Comparison of ENCODE assay signal across 18 cellular contexts in the genomic region with DNA sequence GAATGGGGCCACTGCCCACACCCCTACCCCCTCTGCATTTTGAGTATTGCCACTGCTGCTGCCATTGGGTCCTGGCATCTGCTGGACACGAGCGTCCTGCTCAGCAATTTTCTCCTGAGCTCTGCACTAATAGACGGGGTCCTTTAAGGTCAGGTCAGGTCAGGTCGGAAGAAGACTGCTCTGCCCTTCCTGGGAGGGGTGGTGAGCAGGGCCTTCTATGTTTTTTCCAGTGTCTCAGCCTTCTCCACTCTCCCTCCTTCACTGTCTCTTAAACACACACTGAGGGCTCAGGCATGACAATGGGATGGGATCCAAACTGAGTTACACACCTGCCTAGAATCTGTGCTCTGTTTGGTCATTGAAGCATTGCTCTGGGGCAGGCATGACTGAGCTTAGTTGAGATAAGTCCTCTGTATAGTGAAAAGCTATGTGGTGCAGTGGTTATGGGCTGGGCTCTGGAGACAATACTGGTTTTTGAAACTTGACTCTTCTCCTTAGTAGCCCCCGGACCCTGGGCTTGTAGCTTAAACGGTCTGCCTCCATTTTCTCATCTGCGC. TPM values are rescaled to one million over a fixed set of nuclear protein-coding genes. Genes with fewer than 3 reads are reported as not detected.
DNase-seq lines count a peak whose midpoint lies in the region; ATAC-seq, FAIRE-seq and TF ChIP-seq lines count a peak whose summit lies in the region.
"Had no signal": no experiment of that assay in that cellular context is flagged by ENCODE, and none has a peak within 500 bp of the region (broad histone marks: within the 10 kb centered on the region; RNA-seq: fewer than 3 reads in every experiment).

No MANE protein-coding gene starts in this region.

- H3K4me1 ChIP-seq in GM23248 (ENCODE audit: insufficient read depth) (peaks cover 56% of the 10 kb centered on the region), RWPE2 (ENCODE audit: insufficient read depth, poor library complexity, severe bottlenecking) (peaks cover 33% of the 10 kb centered on the region), keratinocyte (ENCODE audit: control insufficient read depth, extremely low read depth, insufficient read depth, low read length) (peaks cover 24% of the 10 kb centered on the region), trophoblast cell (ENCODE audit: control insufficient read depth in 1 of 2, insufficient read depth in 2 of 2, low read length in 2 of 2) (peaks cover 14 to 23% of the 10 kb centered on the region in 2 experiments)
- H3K4me1 ChIP-seq: testis had no signal

- H3K9me2 ChIP-seq in GM23248 (ENCODE audit: insufficient read depth), result no peaks in the 10 kb centered on the region

- DNase-seq in GM23248 (peak; percentile 48), RWPE2 (ENCODE audit: low spot score) (no peak), keratinocyte (ENCODE audit: low read depth, low spot score) (no peak), trophoblast cell (no peak), COLO668 (lab: John Stamatoyannopoulos, UW; ENCODE audit: unreplicated experiment) (no peak), Kasumi-1 (lab: John Stamatoyannopoulos, UW) (no peak), G401 (ENCODE audit: low spot score) (no peak)
- DNase-seq: activated CD4-positive, CD25-positive, alpha-beta regulatory T cell; activated CD8-positive, alpha-beta memory T cell treated with anti-CD3 and anti-CD28 coated beads for 24 hours; activated T-cell treated with anti-CD3 and anti-CD28 coated beads, Interleukin-2, amount 50 U/mL, for 48 hours; CD8-positive, alpha-beta memory T cell; DMS79 treated with DMSO at 0.1 percent for 48 hours; NCI-H1417 treated with DMSO at 0.1 percent for 48 hours; testis had no signal

- no peak overlapping the region for H4K8ac ChIP-seq in trophoblast cell (ENCODE audit: low read depth, low read length)

- no peak overlapping the region for H2BK12ac ChIP-seq in trophoblast cell (ENCODE audit: low read length)

- H3K4me3 ChIP-seq in GM23248 (no peak overlapping the region), RWPE2 (ENCODE audit: severe bottlenecking) (no peak overlapping the region), keratinocyte (ENCODE audit: control insufficient read depth in 2 of 3, extremely low read depth in 1 of 3, insufficient read depth in 2 of 3, low read depth in 1 of 3, low read length in 3 of 3) (no peak overlapping the region), trophoblast cell (ENCODE audit: low read depth, low read length) (no peak overlapping the region)
- H3K4me3 ChIP-seq: ascending aorta, hepatocyte, neural progenitor cell, testis had no signal

- no peak overlapping the region for H4K91ac ChIP-seq in trophoblast cell (ENCODE audit: low read depth, low read length)

- in situ Hi-C loops in GM23248 (cut with MboI), result no loop called here
- in situ Hi-C loops in G401 (cut with HindIII; ENCODE audit: low sequenced_read_pairs), result no loop called here

- H3K27ac ChIP-seq in GM23248, result peak overlapping the region; percentile 2; the same call in 1 of the 2 replicates
- H3K27ac ChIP-seq in RWPE2 (ENCODE audit: poor library complexity, severe bottlenecking), result no peak overlapping the region
- H3K27ac ChIP-seq in keratinocyte (ENCODE audit: control insufficient read depth, insufficient read depth, low read length), result no peak overlapping the region
- no peak overlapping the region for H3K27ac ChIP-seq in trophoblast cell (ENCODE audit: low read depth, low read length)
- H3K27ac ChIP-seq: ascending aorta, hepatocyte, neural progenitor cell, testis had no signal

- H3K79me2 ChIP-seq in GM23248 (ENCODE audit: insufficient read depth), result peaks cover 100% of the 10 kb centered on the region
- H3K79me2 ChIP-seq in keratinocyte (ENCODE audit: control insufficient read depth, insufficient read depth, low read length), result peaks cover 100% of the 10 kb centered on the region
- peaks cover 26% of the 10 kb centered on the region for H3K79me2 ChIP-seq in trophoblast cell (ENCODE audit: control insufficient read depth, insufficient read depth, low read length, poor library complexity)

- dilution Hi-C loops in keratinocyte (cut with MboI; ENCODE audit: extremely low pct_ligation_motif_present, low sequenced_read_pairs), result no loop called here

- H3K9ac ChIP-seq in GM23248 (no peak overlapping the region), keratinocyte (ENCODE audit: control insufficient read depth, extremely low read depth, insufficient read depth, low read length) (no peak overlapping the region), trophoblast cell (ENCODE audit: low read length) (no peak overlapping the region)
- H3K9ac ChIP-seq: neural progenitor cell had no signal

- no peak overlapping the region for H2BK5ac ChIP-seq in trophoblast cell (ENCODE audit: low read depth, low read length, poor library complexity)

- peaks cover 3% of the 10 kb centered on the region for H3K9me1 ChIP-seq in keratinocyte (ENCODE audit: control insufficient read depth, extremely low read depth, insufficient read depth, low read length)

- no peak overlapping the region for H3K18ac ChIP-seq in trophoblast cell (ENCODE audit: low read length)

- ATAC-seq in RWPE2 (ENCODE audit: low read depth), result peak; percentile 35; the same call in 1 of the 3 replicates

- FAIRE-seq in keratinocyte (lab: Jason Lieb, UNC), result peak; percentile 85
- FAIRE-seq: islet of Langerhans had no signal

- 93 to 94% methylated on average over 7 of the region's 7 CpGs for WGBS in GM23248 (ENCODE audit: low coverage in 1 of 2, low lambda C conversion rate in 2 of 2, missing lambda C conversion rate in 2 of 2), 2 experiments
- WGBS in trophoblast cell (ENCODE audit: extremely low coverage, insufficient coverage, insufficient read length), result no CpG with 5 or more reads among the region's 7 CpGs

- H4K20me1 ChIP-seq in GM23248 (ENCODE audit: insufficient read depth), result peaks cover 34% of the 10 kb centered on the region
- H4K20me1 ChIP-seq in keratinocyte (ENCODE audit: control insufficient read depth, extremely low read depth, insufficient read depth, low read length), result peaks cover 30% of the 10 kb centered on the region

- no peak overlapping the region for H3K14ac ChIP-seq in trophoblast cell (ENCODE audit: low read length)

- TF ChIP-seq CTCF in RWPE2 (IDR thresholded peaks at IDR 0.05; ENCODE audit: poor library complexity, severe bottlenecking), result no peak
- no peak for TF ChIP-seq CTCF in keratinocyte (optimal IDR thresholded peaks at IDR 0.05 in 1 of 3, IDR thresholded peaks at IDR 0.05 in 1 of 3, conservative IDR thresholded peaks at IDR 0.05 in 1 of 3; ENCODE audit: extremely low read depth in 1 of 3, insufficient read depth in 2 of 3, low read length in 3 of 3)

- H3K79me1 ChIP-seq in trophoblast cell (ENCODE audit: low read length), result peaks cover under 1% of the 10 kb centered on the region

- H3K27me3 ChIP-seq in GM23248 (replicated peaks; ENCODE audit: insufficient read depth) (no peaks in the 10 kb centered on the region), RWPE2 (ENCODE audit: insufficient read depth, poor library complexity, severe bottlenecking) (no peaks in the 10 kb centered on the region), keratinocyte (ENCODE audit: control insufficient read depth, extremely low read depth, insufficient read depth, low read length) (no peaks in the 10 kb centered on the region), trophoblast cell (ENCODE audit: insufficient read depth, low read length) (no peaks in the 10 kb centered on the region)
- H3K27me3 ChIP-seq: ascending aorta, hepatocyte, neural progenitor cell, testis had no signal

- no peak overlapping the region for H2AK5ac ChIP-seq in trophoblast cell (ENCODE audit: low read length)

- no peak overlapping the region for H2BK120ac ChIP-seq in trophoblast cell (ENCODE audit: insufficient read depth, low read length, poor library complexity)

- no peak overlapping the region for H3K23ac ChIP-seq in trophoblast cell (ENCODE audit: low read length)

- no peak overlapping the region for H4K12ac ChIP-seq in trophoblast cell (ENCODE audit: low read depth, low read length)

- H3K4me2 ChIP-seq in GM23248 (ENCODE audit: unreplicated experiment), result peak overlapping the region; percentile 30
- H3K4me2 ChIP-seq in keratinocyte (ENCODE audit: control insufficient read depth, extremely low read depth, insufficient read depth, low read depth, low read length), result no peak overlapping the region
- H3K4me2 ChIP-seq in trophoblast cell (ENCODE audit: low read length), result no peak overlapping the region
- H3K4me2 ChIP-seq: hepatocyte, neural progenitor cell had no signal

- H3K4ac ChIP-seq in trophoblast cell (ENCODE audit: low read depth, low read length), result peak overlapping the region; percentile 26

- H3F3A ChIP-seq in GM23248 (ENCODE audit: insufficient read depth), result peaks cover 26% of the 10 kb centered on the region

- H2AFZ ChIP-seq in GM23248, result no peak overlapping the region
- H2AFZ ChIP-seq in keratinocyte (ENCODE audit: control insufficient read depth, low read length), result no peak overlapping the region
- H2AFZ ChIP-seq in trophoblast cell (ENCODE audit: insufficient read depth, low read length, poor library complexity), result no peak overlapping the region
- H2AFZ ChIP-seq: hepatocyte, neural progenitor cell had no signal

- H3K9me3 ChIP-seq in GM23248 (ENCODE audit: low read depth) (no peaks in the 10 kb centered on the region), RWPE2 (ENCODE audit: severe bottlenecking) (no peaks in the 10 kb centered on the region), keratinocyte (ENCODE audit: control insufficient read depth, low read depth, low read length) (no peaks in the 10 kb centered on the region), trophoblast cell (ENCODE audit: insufficient read depth, low read depth, low read length) (no peaks in the 10 kb centered on the region)
- H3K9me3 ChIP-seq: ascending aorta, testis had no signal

- no peaks in the 10 kb centered on the region for H3K36me3 ChIP-seq in GM23248 (ENCODE audit: low read depth)
- peaks cover 39% of the 10 kb centered on the region for H3K36me3 ChIP-seq in RWPE2 (ENCODE audit: low read depth)
- H3K36me3 ChIP-seq in keratinocyte (ENCODE audit: control insufficient read depth in 2 of 2, extremely low read depth in 1 of 2, insufficient read depth in 2 of 2, low read length in 2 of 2), result peaks cover 9 to 15% of the 10 kb centered on the region in 2 experiments
- no peaks in the 10 kb centered on the region for H3K36me3 ChIP-seq in trophoblast cell (ENCODE audit: control insufficient read depth in 1 of 2, insufficient read depth in 2 of 2, low read length in 2 of 2)
- H3K36me3 ChIP-seq: ascending aorta, neural progenitor cell had no signal

RNA-seq across cellular contexts. Expression of gene MYO1B, which starts 10.6 kb away (rescaled TPM):
- total RNA-seq in GM23248 (2014; rRNA removed; shearing (Covaris generic)), result 197 and 211 TPM in 2 replicates
- polyA plus RNA-seq in GM23248 (2016; fragmentation: Nextera tagmentation; extraction: Ambion mirVana) (120 and 126 TPM in 2 replicates), keratinocyte (178 to 277 TPM (median 204 TPM) in 3 replicates)
- polyA plus RNA-seq in keratinocyte (2011; ENCODE audit: low read depth), result 98.6 TPM
- polyA plus RNA-seq in keratinocyte (2011; cell fraction: cytosol; rRNA removed), result 119 and 264 TPM in 2 replicates
- 200 and 258 TPM in 2 replicates for polyA plus RNA-seq in keratinocyte (2011; cell fraction: nucleus; rRNA removed)
- polyA plus RNA-seq in keratinocyte (2012; ENCODE audit: low replicate concordance), result 82.0 and 167 TPM in 2 replicates
- 89.3 to 345 TPM (median 245 TPM) in 3 replicates for polyA minus RNA-seq in keratinocyte
- 288 TPM for polyA minus RNA-seq in keratinocyte (2011; cell fraction: cytosol; rRNA and poly(A)+ RNA removed)
- polyA minus RNA-seq in keratinocyte (2011; cell fraction: nucleus; rRNA and poly(A)+ RNA removed), result 261 and 560 TPM in 2 replicates
- 40.2 and 40.9 TPM in 2 replicates for polyA plus RNA-seq in trophoblast cell (2013)
- 32.6 TPM in 1 of 2 replicates, not detected in the other for total RNA-seq in G401 (2014; rRNA removed; shearing (Covaris generic))
